In the genomic region with DNA sequence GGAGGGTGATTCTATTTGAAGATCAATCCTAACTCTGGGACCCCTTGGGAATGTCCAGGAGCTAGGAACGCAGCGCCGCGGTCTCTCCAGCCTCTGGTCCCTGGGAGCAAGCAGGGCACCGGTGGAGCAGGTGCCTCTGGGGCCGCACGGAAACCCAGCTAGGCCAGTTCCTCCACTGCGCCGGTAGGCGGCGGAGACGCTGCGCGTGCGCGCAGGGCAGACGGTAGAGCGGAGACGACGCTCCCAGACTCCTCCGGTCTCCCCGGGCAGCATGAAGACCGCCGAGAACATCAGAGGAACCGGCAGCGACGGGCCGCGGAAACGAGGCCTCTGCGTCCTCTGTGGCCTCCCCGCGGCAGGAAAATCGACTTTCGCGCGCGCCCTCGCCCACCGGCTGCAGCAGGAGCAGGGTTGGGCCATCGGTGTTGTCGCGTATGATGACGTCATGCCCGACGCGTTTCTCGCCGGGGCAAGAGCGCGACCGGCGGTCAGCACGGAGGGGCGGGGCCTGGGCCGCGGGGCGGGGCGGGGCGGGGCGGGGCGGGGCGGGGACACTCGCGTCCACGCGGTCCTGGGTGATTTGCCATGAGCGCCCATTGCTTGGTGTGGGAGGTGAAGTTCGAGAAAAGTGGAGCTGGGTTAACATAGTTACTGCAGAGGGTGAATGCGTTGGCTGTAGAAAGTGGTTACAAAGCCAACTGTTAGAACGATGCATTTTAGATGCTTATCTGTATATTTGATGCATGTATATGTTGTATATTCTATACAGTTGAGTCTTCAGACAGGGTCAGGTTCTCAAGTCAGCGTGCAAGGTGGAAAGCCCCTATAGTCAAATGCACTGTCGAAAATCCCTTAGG, we compare ENCODE assay signal across 1 cellular context.
TF ChIP-seq lines count a peak whose summit lies in the region.

A gene with protein sequence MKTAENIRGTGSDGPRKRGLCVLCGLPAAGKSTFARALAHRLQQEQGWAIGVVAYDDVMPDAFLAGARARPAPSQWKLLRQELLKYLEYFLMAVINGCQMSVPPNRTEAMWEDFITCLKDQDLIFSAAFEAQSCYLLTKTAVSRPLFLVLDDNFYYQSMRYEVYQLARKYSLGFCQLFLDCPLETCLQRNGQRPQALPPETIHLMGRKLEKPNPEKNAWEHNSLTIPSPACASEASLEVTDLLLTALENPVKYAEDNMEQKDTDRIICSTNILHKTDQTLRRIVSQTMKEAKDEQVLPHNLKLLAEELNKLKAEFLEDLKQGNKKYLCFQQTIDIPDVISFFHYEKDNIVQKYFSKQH (plus strand): TSS at position 193 of the 857 bp plus-strand sequence. CDS start 79 bp downstream, at position 272.

TF ChIP-seq in HepG2, 621 proteins besides CTCF, POLR2A, EP300 and RAD21 (continued from another document and continues in another):
- TF ChIP-seq ZNF709 (CRISPR knock-in tag; IDR thresholded peaks at IDR 0.05) (0 out of 2 replicates have a peak, but pooled peaks have one; percentile 86), MAZ (IDR thresholded peaks at IDR 0.05; ENCODE audit: borderline replicate concordance, low read depth, low read length) (0 out of 2 replicates have a peak, but pooled peaks have one; percentile 44), MAZ (CRISPR knock-in tag; IDR thresholded peaks at IDR 0.05; ENCODE audit: low read depth) (0 out of 2 replicates have a peak, but pooled peaks have one; percentile 56), ZNF782 (CRISPR knock-in tag; IDR thresholded peaks at IDR 0.05; ENCODE audit: borderline replicate concordance) (peak; percentile 62; the same call in 1 of the 2 replicates), TCF12 (IDR thresholded peaks at IDR 0.05) (no peak), TCF12 (CRISPR knock-in tag; IDR thresholded peaks at IDR 0.05) (no peak), ARNTL (CRISPR knock-in tag; IDR thresholded peaks at IDR 0.05) (no peak; the same call in 1 of the 2 replicates), HDAC6 (IDR thresholded peaks at IDR 0.05; ENCODE audit: low read depth, low read length) (no peak), ZNF274 (CRISPR knock-in tag; IDR thresholded peaks at IDR 0.05) (peak; percentile 85), PHF8 (CRISPR knock-in tag; IDR thresholded peaks at IDR 0.05) (peak; percentile 94), ZNF839 (CRISPR knock-in tag; IDR thresholded peaks at IDR 0.05; ENCODE audit: borderline replicate concordance) (no peak), ZNF878 (CRISPR knock-in tag; IDR thresholded peaks at IDR 0.05) (no peak), ETV6 (CRISPR knock-in tag; conservative IDR thresholded peaks at IDR 0.05) (no peak), MXI1 (IDR thresholded peaks at IDR 0.05; ENCODE audit: borderline replicate concordance, low read depth, low read length) (peak; percentile 56; the same call in 2 of the 3 replicates), KDM4B (CRISPR knock-in tag; IDR thresholded peaks at IDR 0.05) (no peak), ZC3H13 (CRISPR knock-in tag; IDR thresholded peaks at IDR 0.05) (peak; percentile 80; the same call in 1 of the 2 replicates), ZNF652 (CRISPR knock-in tag; IDR thresholded peaks at IDR 0.05; ENCODE audit: borderline replicate concordance, low read depth) (no peak), NBN (conservative IDR thresholded peaks at IDR 0.05) (no peak), ZNF20 (CRISPR knock-in tag; IDR thresholded peaks at IDR 0.05) (no peak), NFYB (CRISPR knock-in tag; IDR thresholded peaks at IDR 0.05) (peak; percentile 49; the same call in 1 of the 2 replicates), ESRRA (CRISPR knock-in tag; IDR thresholded peaks at IDR 0.05; ENCODE audit: low read depth) (no peak), THAP11 (CRISPR knock-in tag; IDR thresholded peaks at IDR 0.05) (peak; percentile 86), ZNF737 (CRISPR knock-in tag; IDR thresholded peaks at IDR 0.05; ENCODE audit: borderline replicate concordance) (0 out of 2 replicates have a peak, but pooled peaks have one; percentile 51), ZNF180 (CRISPR knock-in tag; IDR thresholded peaks at IDR 0.05; ENCODE audit: borderline replicate concordance, low read depth) (no peak), ZSCAN20 (CRISPR knock-in tag; IDR thresholded peaks at IDR 0.05; ENCODE audit: borderline replicate concordance) (peak; percentile 80; the same call in 1 of the 2 replicates), ZNF510 (CRISPR knock-in tag; IDR thresholded peaks at IDR 0.05; ENCODE audit: low read depth) (no peak), NR1H2 (CRISPR knock-in tag; IDR thresholded peaks at IDR 0.05; ENCODE audit: borderline replicate concordance, low read depth) (peak; percentile 38; the same call in 1 of the 2 replicates), SAFB2 (CRISPR knock-in tag; IDR thresholded peaks at IDR 0.05; ENCODE audit: borderline replicate concordance, low read depth) (0 out of 2 replicates have a peak, but pooled peaks have one; percentile 22), NFE2 (CRISPR knock-in tag; IDR thresholded peaks at IDR 0.05) (no peak), ZNF773 (CRISPR knock-in tag; IDR thresholded peaks at IDR 0.05; ENCODE audit: borderline replicate concordance) (peak; percentile 50; the same call in 1 of the 2 replicates), FOXK2 (IDR thresholded peaks at IDR 0.05) (no peak), ZFP90 (CRISPR knock-in tag; IDR thresholded peaks at IDR 0.05; ENCODE audit: borderline replicate concordance) (peak; percentile 50), CCAR2 (optimal IDR thresholded peaks at IDR 0.05; ENCODE audit: low read depth, low read length) (no peak), ELF1 (CRISPR knock-in tag; IDR thresholded peaks at IDR 0.05) (no peak)
- TF ChIP-seq, protein P1, sequence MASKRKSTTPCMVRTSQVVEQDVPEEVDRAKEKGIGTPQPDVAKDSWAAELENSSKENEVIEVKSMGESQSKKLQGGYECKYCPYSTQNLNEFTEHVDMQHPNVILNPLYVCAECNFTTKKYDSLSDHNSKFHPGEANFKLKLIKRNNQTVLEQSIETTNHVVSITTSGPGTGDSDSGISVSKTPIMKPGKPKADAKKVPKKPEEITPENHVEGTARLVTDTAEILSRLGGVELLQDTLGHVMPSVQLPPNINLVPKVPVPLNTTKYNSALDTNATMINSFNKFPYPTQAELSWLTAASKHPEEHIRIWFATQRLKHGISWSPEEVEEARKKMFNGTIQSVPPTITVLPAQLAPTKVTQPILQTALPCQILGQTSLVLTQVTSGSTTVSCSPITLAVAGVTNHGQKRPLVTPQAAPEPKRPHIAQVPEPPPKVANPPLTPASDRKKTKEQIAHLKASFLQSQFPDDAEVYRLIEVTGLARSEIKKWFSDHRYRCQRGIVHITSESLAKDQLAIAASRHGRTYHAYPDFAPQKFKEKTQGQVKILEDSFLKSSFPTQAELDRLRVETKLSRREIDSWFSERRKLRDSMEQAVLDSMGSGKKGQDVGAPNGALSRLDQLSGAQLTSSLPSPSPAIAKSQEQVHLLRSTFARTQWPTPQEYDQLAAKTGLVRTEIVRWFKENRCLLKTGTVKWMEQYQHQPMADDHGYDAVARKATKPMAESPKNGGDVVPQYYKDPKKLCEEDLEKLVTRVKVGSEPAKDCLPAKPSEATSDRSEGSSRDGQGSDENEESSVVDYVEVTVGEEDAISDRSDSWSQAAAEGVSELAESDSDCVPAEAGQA (IDR thresholded peaks at IDR 0.05; ENCODE audit: low read depth): peak; percentile 96
- TF ChIP-seq, protein P1 (CRISPR knock-in tag; IDR thresholded peaks at IDR 0.05; ENCODE audit: borderline replicate concordance): no peak
- TF ChIP-seq, protein P2, sequence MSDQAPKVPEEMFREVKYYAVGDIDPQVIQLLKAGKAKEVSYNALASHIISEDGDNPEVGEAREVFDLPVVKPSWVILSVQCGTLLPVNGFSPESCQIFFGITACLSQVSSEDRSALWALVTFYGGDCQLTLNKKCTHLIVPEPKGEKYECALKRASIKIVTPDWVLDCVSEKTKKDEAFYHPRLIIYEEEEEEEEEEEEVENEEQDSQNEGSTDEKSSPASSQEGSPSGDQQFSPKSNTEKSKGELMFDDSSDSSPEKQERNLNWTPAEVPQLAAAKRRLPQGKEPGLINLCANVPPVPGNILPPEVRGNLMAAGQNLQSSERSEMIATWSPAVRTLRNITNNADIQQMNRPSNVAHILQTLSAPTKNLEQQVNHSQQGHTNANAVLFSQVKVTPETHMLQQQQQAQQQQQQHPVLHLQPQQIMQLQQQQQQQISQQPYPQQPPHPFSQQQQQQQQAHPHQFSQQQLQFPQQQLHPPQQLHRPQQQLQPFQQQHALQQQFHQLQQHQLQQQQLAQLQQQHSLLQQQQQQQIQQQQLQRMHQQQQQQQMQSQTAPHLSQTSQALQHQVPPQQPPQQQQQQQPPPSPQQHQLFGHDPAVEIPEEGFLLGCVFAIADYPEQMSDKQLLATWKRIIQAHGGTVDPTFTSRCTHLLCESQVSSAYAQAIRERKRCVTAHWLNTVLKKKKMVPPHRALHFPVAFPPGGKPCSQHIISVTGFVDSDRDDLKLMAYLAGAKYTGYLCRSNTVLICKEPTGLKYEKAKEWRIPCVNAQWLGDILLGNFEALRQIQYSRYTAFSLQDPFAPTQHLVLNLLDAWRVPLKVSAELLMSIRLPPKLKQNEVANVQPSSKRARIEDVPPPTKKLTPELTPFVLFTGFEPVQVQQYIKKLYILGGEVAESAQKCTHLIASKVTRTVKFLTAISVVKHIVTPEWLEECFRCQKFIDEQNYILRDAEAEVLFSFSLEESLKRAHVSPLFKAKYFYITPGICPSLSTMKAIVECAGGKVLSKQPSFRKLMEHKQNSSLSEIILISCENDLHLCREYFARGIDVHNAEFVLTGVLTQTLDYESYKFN (CRISPR knock-in tag; conservative IDR thresholded peaks at IDR 0.05): no peak; the same call in 1 of the 2 replicates
- TF ChIP-seq, protein P3, sequence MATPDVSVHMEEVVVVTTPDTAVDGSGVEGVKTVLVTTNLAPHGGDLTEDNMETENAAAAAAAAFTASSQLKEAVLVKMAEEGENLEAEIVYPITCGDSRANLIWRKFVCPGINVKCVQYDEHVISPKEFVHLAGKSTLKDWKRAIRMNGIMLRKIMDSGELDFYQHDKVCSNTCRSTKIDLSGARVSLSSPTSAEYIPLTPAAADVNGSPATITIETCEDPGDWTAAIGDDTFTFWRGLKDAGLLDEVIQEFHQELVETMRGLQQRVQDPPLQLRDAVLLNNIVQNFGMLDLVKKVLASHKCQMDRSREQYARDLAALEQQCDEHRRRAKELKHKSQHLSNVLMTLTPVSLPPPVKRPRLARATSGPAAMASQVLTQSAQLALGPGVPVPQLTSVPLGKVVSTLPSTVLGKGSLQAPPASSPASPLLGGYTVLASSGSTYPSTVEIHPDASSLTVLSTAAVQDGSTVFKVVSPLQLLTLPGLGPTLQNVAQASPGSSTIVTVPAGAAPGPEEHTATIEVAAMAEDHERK (CRISPR knock-in tag; IDR thresholded peaks at IDR 0.05; ENCODE audit: low read depth): no peak
- TF ChIP-seq, protein P4, sequence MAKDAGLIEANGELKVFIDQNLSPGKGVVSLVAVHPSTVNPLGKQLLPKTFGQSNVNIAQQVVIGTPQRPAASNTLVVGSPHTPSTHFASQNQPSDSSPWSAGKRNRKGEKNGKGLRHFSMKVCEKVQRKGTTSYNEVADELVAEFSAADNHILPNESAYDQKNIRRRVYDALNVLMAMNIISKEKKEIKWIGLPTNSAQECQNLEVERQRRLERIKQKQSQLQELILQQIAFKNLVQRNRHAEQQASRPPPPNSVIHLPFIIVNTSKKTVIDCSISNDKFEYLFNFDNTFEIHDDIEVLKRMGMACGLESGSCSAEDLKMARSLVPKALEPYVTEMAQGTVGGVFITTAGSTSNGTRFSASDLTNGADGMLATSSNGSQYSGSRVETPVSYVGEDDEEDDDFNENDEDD (CRISPR knock-in tag; IDR thresholded peaks at IDR 0.05; ENCODE audit: borderline replicate concordance): peak; percentile 84; the same call in 1 of the 2 replicates
- TF ChIP-seq, protein P5, sequence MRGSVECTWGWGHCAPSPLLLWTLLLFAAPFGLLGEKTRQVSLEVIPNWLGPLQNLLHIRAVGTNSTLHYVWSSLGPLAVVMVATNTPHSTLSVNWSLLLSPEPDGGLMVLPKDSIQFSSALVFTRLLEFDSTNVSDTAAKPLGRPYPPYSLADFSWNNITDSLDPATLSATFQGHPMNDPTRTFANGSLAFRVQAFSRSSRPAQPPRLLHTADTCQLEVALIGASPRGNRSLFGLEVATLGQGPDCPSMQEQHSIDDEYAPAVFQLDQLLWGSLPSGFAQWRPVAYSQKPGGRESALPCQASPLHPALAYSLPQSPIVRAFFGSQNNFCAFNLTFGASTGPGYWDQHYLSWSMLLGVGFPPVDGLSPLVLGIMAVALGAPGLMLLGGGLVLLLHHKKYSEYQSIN (CRISPR knock-in tag; IDR thresholded peaks at IDR 0.05; ENCODE audit: borderline replicate concordance): no peak
- TF ChIP-seq, protein P6, sequence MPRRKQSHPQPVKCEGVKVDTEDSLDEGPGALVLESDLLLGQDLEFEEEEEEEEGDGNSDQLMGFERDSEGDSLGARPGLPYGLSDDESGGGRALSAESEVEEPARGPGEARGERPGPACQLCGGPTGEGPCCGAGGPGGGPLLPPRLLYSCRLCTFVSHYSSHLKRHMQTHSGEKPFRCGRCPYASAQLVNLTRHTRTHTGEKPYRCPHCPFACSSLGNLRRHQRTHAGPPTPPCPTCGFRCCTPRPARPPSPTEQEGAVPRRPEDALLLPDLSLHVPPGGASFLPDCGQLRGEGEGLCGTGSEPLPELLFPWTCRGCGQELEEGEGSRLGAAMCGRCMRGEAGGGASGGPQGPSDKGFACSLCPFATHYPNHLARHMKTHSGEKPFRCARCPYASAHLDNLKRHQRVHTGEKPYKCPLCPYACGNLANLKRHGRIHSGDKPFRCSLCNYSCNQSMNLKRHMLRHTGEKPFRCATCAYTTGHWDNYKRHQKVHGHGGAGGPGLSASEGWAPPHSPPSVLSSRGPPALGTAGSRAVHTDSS (CRISPR knock-in tag; conservative IDR thresholded peaks at IDR 0.05): no peak
